10 cellular contexts compared by ENCODE assay signal in genomic region chr20:21514553-21515251, GRCh38. TPM values are rescaled to one million over a fixed set of nuclear protein-coding genes. Genes with fewer than 3 reads are reported as not detected.
DNase-seq lines count a peak whose midpoint lies in the region; ATAC-seq and TF ChIP-seq lines count a peak whose summit lies in the region.
"Had no signal": no experiment of that assay in that cellular context is flagged by ENCODE, and none has a peak within 500 bp of the region (broad histone marks: within the 10 kb centered on the region; RNA-seq: fewer than 3 reads in every experiment).

No MANE protein-coding gene starts in this region.

- H3K4me1 Mint-ChIP-seq in activated CD8-positive, alpha-beta T cell treated with anti-CD3 and anti-CD28 coated beads, Interleukin-2, amount 10 ng/mL, durations not matched to agents 7 days and 5 days (ENCODE audit: low read depth), result peaks cover 27% of the 10 kb centered on the region
- H3K4me1 Mint-ChIP-seq in activated CD8-positive, alpha-beta T cell treated with anti-CD3 and anti-CD28 coated beads for 36 hours (ENCODE audit: low read depth), result peaks cover 31% of the 10 kb centered on the region
- H3K4me1 Mint-ChIP-seq in stimulated activated naive CD8-positive, alpha-beta T cell treated with anti-CD3 and anti-CD28 coated beads, Interleukin-15, amount 100 ng/mL, for 72 hours, result peaks cover 97% of the 10 kb centered on the region
- H3K4me1 Mint-ChIP-seq in activated T-helper 2 cell treated with anti-CD3 and anti-CD28 coated beads, Interferon-gamma antibody, Interleukin-2, Interleukin-4, amounts not matched to agents 10 μg/mL and 5 μg/mL and 100 μg/mL, durations not matched to agents 14 hours and 24 hours and 36 hours (ENCODE audit: low read depth), result peaks cover 9% of the 10 kb centered on the region

- peak overlapping the region; percentile 31 for H3K4me3 Mint-ChIP-seq in activated CD8-positive, alpha-beta T cell treated with anti-CD3 and anti-CD28 coated beads, Interleukin-2, amount 10 ng/mL, durations not matched to agents 7 days and 5 days
- no peak overlapping the region for H3K4me3 Mint-ChIP-seq in activated CD8-positive, alpha-beta T cell treated with anti-CD3 and anti-CD28 coated beads for 36 hours
- peak overlapping the region; percentile 39 to 76 for H3K4me3 Mint-ChIP-seq in stimulated activated naive CD8-positive, alpha-beta T cell treated with anti-CD3 and anti-CD28 coated beads, Interleukin-15, amount 100 ng/mL, for 72 hours
- H3K4me3 Mint-ChIP-seq in activated T-helper 2 cell treated with anti-CD3 and anti-CD28 coated beads, Interferon-gamma antibody, Interleukin-2, Interleukin-4, amounts not matched to agents 10 μg/mL and 5 μg/mL and 100 μg/mL, durations not matched to agents 14 hours and 24 hours and 36 hours (ENCODE audit: low read depth), result no peak overlapping the region

- CTCF ChIA-PET in activated CD8-positive, alpha-beta T cell treated with anti-CD3 and anti-CD28 coated beads, Interleukin-2, amount 10 ng/mL, durations not matched to agents 7 days and 5 days (lab: Charles Lee), result interaction anchor here (1.5 kb wide), 1 partner anchor 279 kb away, joined by 5 read pairs; no protein-coding TSS in a partner anchor
- CTCF ChIA-PET in activated CD8-positive, alpha-beta T cell treated with anti-CD3 and anti-CD28 coated beads for 36 hours (lab: Charles Lee), result interaction anchor here (0.7 to 5.0 kb wide), 3 partner anchors 10 to 279 kb away, joined by 3 to 26 read pairs (median 4); no protein-coding TSS in a partner anchor

- no peak for ATAC-seq in activated CD8-positive, alpha-beta T cell treated with anti-CD3 and anti-CD28 coated beads, Interleukin-2, amount 10 ng/mL, durations not matched to agents 7 days and 5 days
- no peak for ATAC-seq in activated CD8-positive, alpha-beta T cell treated with anti-CD3 and anti-CD28 coated beads for 36 hours
- ATAC-seq in stimulated activated naive CD8-positive, alpha-beta T cell treated with anti-CD3 and anti-CD28 coated beads, Interleukin-15, amount 100 ng/mL, for 72 hours, result no peak
- ATAC-seq: body of pancreas had no signal

- TF ChIP-seq CTCF in activated CD8-positive, alpha-beta T cell treated with anti-CD3 and anti-CD28 coated beads for 36 hours (IDR thresholded peaks at IDR 0.05), result no peak

- intact Hi-C loops in activated CD8-positive, alpha-beta T cell treated with anti-CD3 and anti-CD28 coated beads for 36 hours (cut with micrococcal nuclease), result loop anchor here (5.0 to 10.0 kb wide), 3 partner anchors 188 to 1070 kb away; partner anchors contain the start of genes FOXA2 and LINC00237
- intact Hi-C loops in activated T-helper 2 cell treated with anti-CD3 and anti-CD28 coated beads, Interferon-gamma antibody, Interleukin-2, Interleukin-4, amounts not matched to agents 10 μg/mL and 5 μg/mL and 100 μg/mL, durations not matched to agents 14 hours and 24 hours and 36 hours (cut with micrococcal nuclease), result loop anchor here (5.0 kb wide), 1 partner anchor 1063 kb away; no protein-coding TSS in a partner anchor

- peaks cover 70% of the 10 kb centered on the region for H3K27me3 Mint-ChIP-seq in activated CD8-positive, alpha-beta T cell treated with anti-CD3 and anti-CD28 coated beads, Interleukin-2, amount 10 ng/mL, durations not matched to agents 7 days and 5 days (ENCODE audit: low read depth)
- H3K27me3 Mint-ChIP-seq in activated CD8-positive, alpha-beta T cell treated with anti-CD3 and anti-CD28 coated beads for 36 hours, result peaks cover 74% of the 10 kb centered on the region
- peaks cover 100% of the 10 kb centered on the region for H3K27me3 Mint-ChIP-seq in stimulated activated naive CD8-positive, alpha-beta T cell treated with anti-CD3 and anti-CD28 coated beads, Interleukin-15, amount 100 ng/mL, for 72 hours
- peaks cover 73% of the 10 kb centered on the region for H3K27me3 Mint-ChIP-seq in activated T-helper 2 cell treated with anti-CD3 and anti-CD28 coated beads, Interferon-gamma antibody, Interleukin-2, Interleukin-4, amounts not matched to agents 10 μg/mL and 5 μg/mL and 100 μg/mL, durations not matched to agents 14 hours and 24 hours and 36 hours (ENCODE audit: low read depth)

- POLR2A ChIA-PET in activated CD8-positive, alpha-beta T cell treated with anti-CD3 and anti-CD28 coated beads, Interleukin-2, amount 10 ng/mL, durations not matched to agents 7 days and 5 days (lab: Charles Lee), result no interaction called here
- POLR2A ChIA-PET in activated CD8-positive, alpha-beta T cell treated with anti-CD3 and anti-CD28 coated beads for 36 hours (lab: Charles Lee), result no interaction called here

- no peaks in the 10 kb centered on the region for H3K9me3 Mint-ChIP-seq in activated CD8-positive, alpha-beta T cell treated with anti-CD3 and anti-CD28 coated beads, Interleukin-2, amount 10 ng/mL, durations not matched to agents 7 days and 5 days (ENCODE audit: insufficient read depth)
- no peaks in the 10 kb centered on the region for H3K9me3 Mint-ChIP-seq in activated CD8-positive, alpha-beta T cell treated with anti-CD3 and anti-CD28 coated beads for 36 hours
- no peaks in the 10 kb centered on the region for H3K9me3 Mint-ChIP-seq in stimulated activated naive CD8-positive, alpha-beta T cell treated with anti-CD3 and anti-CD28 coated beads, Interleukin-15, amount 100 ng/mL, for 72 hours
- H3K9me3 Mint-ChIP-seq in activated T-helper 2 cell treated with anti-CD3 and anti-CD28 coated beads, Interferon-gamma antibody, Interleukin-2, Interleukin-4, amounts not matched to agents 10 μg/mL and 5 μg/mL and 100 μg/mL, durations not matched to agents 14 hours and 24 hours and 36 hours, result no peaks in the 10 kb centered on the region

- DNase-seq in activated CD8-positive, alpha-beta T cell treated with anti-CD3 and anti-CD28 coated beads, Interleukin-2, amount 10 ng/mL, durations not matched to agents 7 days and 5 days, result no peak
- DNase-seq in activated CD8-positive, alpha-beta T cell treated with anti-CD3 and anti-CD28 coated beads for 36 hours, result no peak
- peak; percentile 91 for DNase-seq in NCI-H2029 treated with DMSO at 0.1 percent for 48 hours (lab: John Stamatoyannopoulos, UW)
- DNase-seq in hippocampal formation (lab: John Stamatoyannopoulos, UW), result peak; percentile 24 to 30
- no peak for DNase-seq in stimulated activated naive CD8-positive, alpha-beta T cell treated with anti-CD3 and anti-CD28 coated beads, Interleukin-15, amount 100 ng/mL, for 72 hours
- no peak for DNase-seq in activated T-helper 2 cell treated with anti-CD3 and anti-CD28 coated beads, Interferon-gamma antibody, Interleukin-2, Interleukin-4, amounts not matched to agents 10 μg/mL and 5 μg/mL and 100 μg/mL, durations not matched to agents 14 hours and 24 hours and 36 hours (ENCODE audit: low spot score)
- DNase-seq in OCI-M1 (lab: John Stamatoyannopoulos, UW), result no peak
- DNase-seq in kidney tubule cell (ENCODE audit: low spot score), result no peak
- DNase-seq: BE2C had no signal

- H3K27ac Mint-ChIP-seq in activated CD8-positive, alpha-beta T cell treated with anti-CD3 and anti-CD28 coated beads, Interleukin-2, amount 10 ng/mL, durations not matched to agents 7 days and 5 days, result no peak overlapping the region
- H3K27ac Mint-ChIP-seq in activated CD8-positive, alpha-beta T cell treated with anti-CD3 and anti-CD28 coated beads for 36 hours, result no peak overlapping the region
- H3K27ac Mint-ChIP-seq in stimulated activated naive CD8-positive, alpha-beta T cell treated with anti-CD3 and anti-CD28 coated beads, Interleukin-15, amount 100 ng/mL, for 72 hours, result no peak overlapping the region
- no peak overlapping the region for H3K27ac Mint-ChIP-seq in activated T-helper 2 cell treated with anti-CD3 and anti-CD28 coated beads, Interferon-gamma antibody, Interleukin-2, Interleukin-4, amounts not matched to agents 10 μg/mL and 5 μg/mL and 100 μg/mL, durations not matched to agents 14 hours and 24 hours and 36 hours

- peaks cover 4% of the 10 kb centered on the region for H3K36me3 Mint-ChIP-seq in activated CD8-positive, alpha-beta T cell treated with anti-CD3 and anti-CD28 coated beads, Interleukin-2, amount 10 ng/mL, durations not matched to agents 7 days and 5 days (ENCODE audit: low read depth)
- no peaks in the 10 kb centered on the region for H3K36me3 Mint-ChIP-seq in activated CD8-positive, alpha-beta T cell treated with anti-CD3 and anti-CD28 coated beads for 36 hours (ENCODE audit: low read depth)
- H3K36me3 Mint-ChIP-seq in activated T-helper 2 cell treated with anti-CD3 and anti-CD28 coated beads, Interferon-gamma antibody, Interleukin-2, Interleukin-4, amounts not matched to agents 10 μg/mL and 5 μg/mL and 100 μg/mL, durations not matched to agents 14 hours and 24 hours and 36 hours (ENCODE audit: low read depth), result peaks cover 3% of the 10 kb centered on the region

RNA-seq across cellular contexts. Expression of gene NKX2-2, which starts 0.8 kb away (rescaled TPM):
- total RNA-seq in activated CD8-positive, alpha-beta T cell treated with anti-CD3 and anti-CD28 coated beads, Interleukin-2, amount 10 ng/mL, durations not matched to agents 7 days and 5 days, result not detected
- total RNA-seq in activated CD8-positive, alpha-beta T cell treated with anti-CD3 and anti-CD28 coated beads for 36 hours, result not detected
- not detected in 2 replicates for total RNA-seq in activated T-helper 2 cell treated with anti-CD3 and anti-CD28 coated beads, Interferon-gamma antibody, Interleukin-2, Interleukin-4, amounts not matched to agents 10 μg/mL and 5 μg/mL and 100 μg/mL, durations not matched to agents 14 hours and 24 hours and 36 hours

Comparison
In these comparisons a context has a peak if more than half of its experiments do, and no peak if none do; other contexts are left out.
1. H3K4me3 Mint-ChIP-seq: peak in activated CD8-positive, alpha-beta T cell treated with anti-CD3 and anti-CD28 coated beads, Interleukin-2, amount 10 ng/mL, durations not matched to agents 7 days and 5 days (single experiment) and stimulated activated naive CD8-positive, alpha-beta T cell treated with anti-CD3 and anti-CD28 coated beads, Interleukin-15, amount 100 ng/mL, for 72 hours (2 of 2); none in activated CD8-positive, alpha-beta T cell treated with anti-CD3 and anti-CD28 coated beads for 36 hours (single experiment) and activated T-helper 2 cell treated with anti-CD3 and anti-CD28 coated beads, Interferon-gamma antibody, Interleukin-2, Interleukin-4, amounts not matched to agents 10 μg/mL and 5 μg/mL and 100 μg/mL, durations not matched to agents 14 hours and 24 hours and 36 hours (single experiment).
2. DNase-seq: peak in NCI-H2029 treated with DMSO at 0.1 percent for 48 hours (single experiment) and hippocampal formation (2 of 2); none in activated CD8-positive, alpha-beta T cell treated with anti-CD3 and anti-CD28 coated beads, Interleukin-2, amount 10 ng/mL, durations not matched to agents 7 days and 5 days (single experiment), activated CD8-positive, alpha-beta T cell treated with anti-CD3 and anti-CD28 coated beads for 36 hours (single experiment), stimulated activated naive CD8-positive, alpha-beta T cell treated with anti-CD3 and anti-CD28 coated beads, Interleukin-15, amount 100 ng/mL, for 72 hours (0 of 2), activated T-helper 2 cell treated with anti-CD3 and anti-CD28 coated beads, Interferon-gamma antibody, Interleukin-2, Interleukin-4, amounts not matched to agents 10 μg/mL and 5 μg/mL and 100 μg/mL, durations not matched to agents 14 hours and 24 hours and 36 hours (single experiment), OCI-M1 (single experiment) and kidney tubule cell (single experiment).